ENCODE assay signal across 1 cellular context in genomic region chr9:87710448-87710847, GRCh38.
TF ChIP-seq lines count a peak whose summit lies in the region.

No MANE protein-coding gene starts in this region.

TF ChIP-seq in K562, 482 proteins besides CTCF, POLR2A, EP300 and RAD21 (continued from another document):
- TF ChIP-seq PTRF (tag; IDR thresholded peaks at IDR 0.05) (no peak), CLOCK (CRISPR knock-in tag; IDR thresholded peaks at IDR 0.05; ENCODE audit: borderline replicate concordance) (no peak), RAD51 (IDR thresholded peaks at IDR 0.05; ENCODE audit: borderline replicate concordance, low read depth) (no peak)
